ENCODE assay signal across 8 cellular contexts in the genomic region with DNA sequence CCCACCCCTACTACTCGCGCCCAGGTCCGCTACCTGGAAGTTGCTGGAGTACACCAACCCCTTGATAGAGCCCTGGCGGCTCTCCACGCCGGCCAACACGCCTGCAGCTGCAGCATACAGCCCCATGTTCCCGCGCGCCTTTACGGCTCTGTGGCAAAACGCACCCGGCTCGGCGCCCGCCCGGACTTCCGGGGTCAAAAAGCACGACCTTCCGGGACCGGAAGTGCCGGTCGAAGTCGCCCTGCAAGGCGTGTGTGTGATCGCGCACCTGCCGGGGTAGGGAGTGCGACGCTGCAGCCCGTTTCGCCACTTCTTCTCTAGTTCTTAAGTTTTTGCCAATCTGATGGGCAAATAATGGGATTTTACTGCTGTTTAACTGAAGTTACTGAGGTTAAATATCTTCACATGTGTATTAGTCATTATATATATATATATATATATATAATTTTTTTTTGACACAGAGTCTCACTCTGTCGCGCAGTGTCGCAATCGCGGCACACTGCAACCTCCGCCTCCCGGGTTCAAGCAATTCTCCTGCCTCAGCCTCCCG. TPM values are rescaled to one million over a fixed set of nuclear protein-coding genes. Genes with fewer than 3 reads are reported as not detected.
DNase-seq lines count a peak whose midpoint lies in the region; ATAC-seq, FAIRE-seq and TF ChIP-seq lines count a peak whose summit lies in the region.

A gene (minus strand): TSS at position 162 of the 550 bp plus-strand sequence. CDS start 36 bp downstream, at position 126.

- ATAC-seq in GM18520 (IDR thresholded peaks at IDR 0.05; ENCODE audit: unreplicated experiment) (peak; percentile 90), HG03064 (IDR thresholded peaks at IDR 0.05; ENCODE audit: low read depth, unreplicated experiment) (peak; percentile 58), WTC11 (peak; percentile 79)

- peaks cover 16% of the 10 kb centered on the region for H3K27me3 Mint-ChIP-seq in WTC11 (ENCODE audit: low read depth)

- H3K4me1 Mint-ChIP-seq in WTC11 = peaks cover 8% of the 10 kb centered on the region

- peaks cover 3% of the 10 kb centered on the region for H3K79me2 ChIP-seq in keratinocyte (ENCODE audit: control insufficient read depth, insufficient read depth, low read length)

- H3K4me3 Mint-ChIP-seq in WTC11 = peak within 1 kb of the TSS; percentile 93

- peak within 1 kb of the TSS; percentile 78 for H3K27ac ChIP-seq in 22Rv1
- no peak within 1 kb of the TSS for H3K27ac ChIP-seq in caudate nucleus (ENCODE audit: low read depth, low read length)
- no peak within 1 kb of the TSS for H3K27ac ChIP-seq in keratinocyte (ENCODE audit: control insufficient read depth, insufficient read depth, low read length)

- dilution Hi-C loops in keratinocyte (cut with MboI; ENCODE audit: extremely low pct_ligation_motif_present, low sequenced_read_pairs) = no loop called here

- TF ChIP-seq CTCF in 22Rv1 (IDR thresholded peaks at IDR 0.05) = no peak
- no peak for TF ChIP-seq CTCF in WTC11 (IDR thresholded peaks at IDR 0.05)
- TF ChIP-seq CTCF in keratinocyte (optimal IDR thresholded peaks at IDR 0.05 in 1 of 3, IDR thresholded peaks at IDR 0.05 in 1 of 3, conservative IDR thresholded peaks at IDR 0.05 in 1 of 3; ENCODE audit: extremely low read depth in 1 of 3, insufficient read depth in 2 of 3, low read length in 3 of 3) = no peak

- peaks cover 26% of the 10 kb centered on the region for H3K36me3 Mint-ChIP-seq in WTC11

- DNase-seq in NCI-H2171 treated with DMSO at 0.1 percent for 48 hours (lab: John Stamatoyannopoulos, UW) (peak; percentile 85), WTC11 (ENCODE audit: low spot score) (peak; percentile 89), caudate nucleus (lab: John Stamatoyannopoulos, UW) (peak in 59 of 61 donors; percentile 8 to 85 (median 65)), keratinocyte (ENCODE audit: low read depth, low spot score) (peak; percentile 26)
- DNase-seq in stimulated activated CD4-positive, alpha-beta T cell treated with anti-CD3 and anti-CD28 coated beads, Interleukin-15, amount 100 ng/mL, for 1 hour (ENCODE audit: low read depth in 1 of 2, low spot score in 1 of 2) = peak; percentile 79 to 85

- peak within 1 kb of the TSS; percentile 72 for H3K4me2 ChIP-seq in keratinocyte (ENCODE audit: control insufficient read depth, extremely low read depth, insufficient read depth, low read depth, low read length)

- CTCF ChIA-PET in WTC11 (lab: Charles Lee) = interaction anchor here (1.0 to 1.3 kb wide), 3 partner anchors 15 to 120 kb away, joined by 4 to 6 read pairs (median 5); no protein-coding TSS in a partner anchor

- peak within 1 kb of the TSS; percentile 84 for H2AFZ ChIP-seq in keratinocyte (ENCODE audit: control insufficient read depth, low read length)

- POLR2A ChIA-PET in WTC11 (lab: Charles Lee) = interaction anchor here (0.5 to 0.9 kb wide), 3 partner anchors 111 to 220 kb away, joined by 3 to 6 read pairs (median 3); no protein-coding TSS in a partner anchor

- no peaks in the 10 kb centered on the region for H3K36me3 ChIP-seq in keratinocyte (ENCODE audit: control insufficient read depth in 2 of 2, extremely low read depth in 1 of 2, insufficient read depth in 2 of 2, low read length in 2 of 2)

- peaks cover 4% of the 10 kb centered on the region for H3K4me1 ChIP-seq in keratinocyte (ENCODE audit: control insufficient read depth, extremely low read depth, insufficient read depth, low read length)

- H4K20me1 ChIP-seq in keratinocyte (ENCODE audit: control insufficient read depth, extremely low read depth, insufficient read depth, low read length) = no peaks in the 10 kb centered on the region

- H3K9ac ChIP-seq in keratinocyte (ENCODE audit: control insufficient read depth, extremely low read depth, insufficient read depth, low read length) = peak within 1 kb of the TSS; percentile 62

- H3K4me3 ChIP-seq in keratinocyte (ENCODE audit: control insufficient read depth in 2 of 3, extremely low read depth in 1 of 3, insufficient read depth in 2 of 3, low read depth in 1 of 3, low read length in 3 of 3) = peak within 1 kb of the TSS; percentile 71 to 76 (median 75)

- no peak for FAIRE-seq in keratinocyte (lab: Jason Lieb, UNC)

- H3K27me3 ChIP-seq in keratinocyte (ENCODE audit: control insufficient read depth, extremely low read depth, insufficient read depth, low read length) = no peaks in the 10 kb centered on the region

- no peaks in the 10 kb centered on the region for H3K9me3 Mint-ChIP-seq in WTC11

- peak within 1 kb of the TSS; percentile 88 for H3K27ac Mint-ChIP-seq in WTC11

- no peaks in the 10 kb centered on the region for H3K9me3 ChIP-seq in keratinocyte (ENCODE audit: control insufficient read depth, low read depth, low read length)

- H3K9me1 ChIP-seq in keratinocyte (ENCODE audit: control insufficient read depth, extremely low read depth, insufficient read depth, low read length) = no peaks in the 10 kb centered on the region

TF ChIP-seq in WTC11, 78 proteins besides CTCF, POLR2A, EP300 and RAD21 (continues in another document):
- TF ChIP-seq FOXP1 (CRISPR knock-in tag; IDR thresholded peaks at IDR 0.05; ENCODE audit: borderline replicate concordance) = peak; percentile 90
- TF ChIP-seq ETV6 (CRISPR knock-in tag; IDR thresholded peaks at IDR 0.05) = peak; percentile 97
- peak; percentile 96 for TF ChIP-seq ZNF232 (CRISPR knock-in tag; IDR thresholded peaks at IDR 0.05)
- TF ChIP-seq, protein P1, sequence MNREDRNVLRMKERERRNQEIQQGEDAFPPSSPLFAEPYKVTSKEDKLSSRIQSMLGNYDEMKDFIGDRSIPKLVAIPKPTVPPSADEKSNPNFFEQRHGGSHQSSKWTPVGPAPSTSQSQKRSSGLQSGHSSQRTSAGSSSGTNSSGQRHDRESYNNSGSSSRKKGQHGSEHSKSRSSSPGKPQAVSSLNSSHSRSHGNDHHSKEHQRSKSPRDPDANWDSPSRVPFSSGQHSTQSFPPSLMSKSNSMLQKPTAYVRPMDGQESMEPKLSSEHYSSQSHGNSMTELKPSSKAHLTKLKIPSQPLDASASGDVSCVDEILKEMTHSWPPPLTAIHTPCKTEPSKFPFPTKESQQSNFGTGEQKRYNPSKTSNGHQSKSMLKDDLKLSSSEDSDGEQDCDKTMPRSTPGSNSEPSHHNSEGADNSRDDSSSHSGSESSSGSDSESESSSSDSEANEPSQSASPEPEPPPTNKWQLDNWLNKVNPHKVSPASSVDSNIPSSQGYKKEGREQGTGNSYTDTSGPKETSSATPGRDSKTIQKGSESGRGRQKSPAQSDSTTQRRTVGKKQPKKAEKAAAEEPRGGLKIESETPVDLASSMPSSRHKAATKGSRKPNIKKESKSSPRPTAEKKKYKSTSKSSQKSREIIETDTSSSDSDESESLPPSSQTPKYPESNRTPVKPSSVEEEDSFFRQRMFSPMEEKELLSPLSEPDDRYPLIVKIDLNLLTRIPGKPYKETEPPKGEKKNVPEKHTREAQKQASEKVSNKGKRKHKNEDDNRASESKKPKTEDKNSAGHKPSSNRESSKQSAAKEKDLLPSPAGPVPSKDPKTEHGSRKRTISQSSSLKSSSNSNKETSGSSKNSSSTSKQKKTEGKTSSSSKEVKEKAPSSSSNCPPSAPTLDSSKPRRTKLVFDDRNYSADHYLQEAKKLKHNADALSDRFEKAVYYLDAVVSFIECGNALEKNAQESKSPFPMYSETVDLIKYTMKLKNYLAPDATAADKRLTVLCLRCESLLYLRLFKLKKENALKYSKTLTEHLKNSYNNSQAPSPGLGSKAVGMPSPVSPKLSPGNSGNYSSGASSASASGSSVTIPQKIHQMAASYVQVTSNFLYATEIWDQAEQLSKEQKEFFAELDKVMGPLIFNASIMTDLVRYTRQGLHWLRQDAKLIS (CRISPR knock-in tag; IDR thresholded peaks at IDR 0.05; ENCODE audit: borderline replicate concordance) = peak; percentile 71; the same call in 1 of the 2 replicates
- TF ChIP-seq CREB1 (CRISPR knock-in tag; IDR thresholded peaks at IDR 0.05) = peak; percentile 94
- TF ChIP-seq TEAD4 (CRISPR knock-in tag; IDR thresholded peaks at IDR 0.05) = peak; percentile 79; the same call in 1 of the 2 replicates
- TF ChIP-seq, protein P2, sequence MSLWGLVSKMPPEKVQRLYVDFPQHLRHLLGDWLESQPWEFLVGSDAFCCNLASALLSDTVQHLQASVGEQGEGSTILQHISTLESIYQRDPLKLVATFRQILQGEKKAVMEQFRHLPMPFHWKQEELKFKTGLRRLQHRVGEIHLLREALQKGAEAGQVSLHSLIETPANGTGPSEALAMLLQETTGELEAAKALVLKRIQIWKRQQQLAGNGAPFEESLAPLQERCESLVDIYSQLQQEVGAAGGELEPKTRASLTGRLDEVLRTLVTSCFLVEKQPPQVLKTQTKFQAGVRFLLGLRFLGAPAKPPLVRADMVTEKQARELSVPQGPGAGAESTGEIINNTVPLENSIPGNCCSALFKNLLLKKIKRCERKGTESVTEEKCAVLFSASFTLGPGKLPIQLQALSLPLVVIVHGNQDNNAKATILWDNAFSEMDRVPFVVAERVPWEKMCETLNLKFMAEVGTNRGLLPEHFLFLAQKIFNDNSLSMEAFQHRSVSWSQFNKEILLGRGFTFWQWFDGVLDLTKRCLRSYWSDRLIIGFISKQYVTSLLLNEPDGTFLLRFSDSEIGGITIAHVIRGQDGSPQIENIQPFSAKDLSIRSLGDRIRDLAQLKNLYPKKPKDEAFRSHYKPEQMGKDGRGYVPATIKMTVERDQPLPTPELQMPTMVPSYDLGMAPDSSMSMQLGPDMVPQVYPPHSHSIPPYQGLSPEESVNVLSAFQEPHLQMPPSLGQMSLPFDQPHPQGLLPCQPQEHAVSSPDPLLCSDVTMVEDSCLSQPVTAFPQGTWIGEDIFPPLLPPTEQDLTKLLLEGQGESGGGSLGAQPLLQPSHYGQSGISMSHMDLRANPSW (CRISPR knock-in tag; conservative IDR thresholded peaks at IDR 0.05; ENCODE audit: low read depth) = no peak

RNA-seq across cellular contexts. Expression of the gene that starts here (rescaled TPM):
- total RNA-seq in WTC11 (2021) = 57.0 to 62.2 TPM (median 62.2 TPM) in 3 replicates
- polyA plus RNA-seq in keratinocyte = 16.8 to 20.4 TPM (median 20.2 TPM) in 3 replicates
- 5.1 TPM for polyA plus RNA-seq in keratinocyte (2011; ENCODE audit: low read depth)
- 11.1 and 21.0 TPM in 2 replicates for polyA plus RNA-seq in keratinocyte (2011; cell fraction: cytosol; rRNA removed)
- polyA plus RNA-seq in keratinocyte (2011; cell fraction: nucleus; rRNA removed) = 29.7 and 39.6 TPM in 2 replicates
- polyA plus RNA-seq in keratinocyte (2012; ENCODE audit: low replicate concordance) = 20.5 and 23.8 TPM in 2 replicates
- 13.0 to 19.0 TPM (median 18.0 TPM) in 3 replicates for polyA minus RNA-seq in keratinocyte
- 24.2 TPM for polyA minus RNA-seq in keratinocyte (2011; cell fraction: cytosol; rRNA and poly(A)+ RNA removed)
- polyA minus RNA-seq in keratinocyte (2011; cell fraction: nucleus; rRNA and poly(A)+ RNA removed) = 19.5 and 22.1 TPM in 2 replicates

Comparison
In these comparisons a context has a peak if more than half of its experiments do, and no peak if none do; other contexts are left out.
1. DNase-seq: peak in every context shown above with its lines; median percentile 89 in WTC11; 85 in NCI-H2171 treated with DMSO at 0.1 percent for 48 hours; 82 in stimulated activated CD4-positive, alpha-beta T cell treated with anti-CD3 and anti-CD28 coated beads, Interleukin-15, amount 100 ng/mL, for 1 hour; 65 in caudate nucleus; 26 in keratinocyte.